Comparison of ENCODE assay signal across 5 cellular contexts in the genomic region with DNA sequence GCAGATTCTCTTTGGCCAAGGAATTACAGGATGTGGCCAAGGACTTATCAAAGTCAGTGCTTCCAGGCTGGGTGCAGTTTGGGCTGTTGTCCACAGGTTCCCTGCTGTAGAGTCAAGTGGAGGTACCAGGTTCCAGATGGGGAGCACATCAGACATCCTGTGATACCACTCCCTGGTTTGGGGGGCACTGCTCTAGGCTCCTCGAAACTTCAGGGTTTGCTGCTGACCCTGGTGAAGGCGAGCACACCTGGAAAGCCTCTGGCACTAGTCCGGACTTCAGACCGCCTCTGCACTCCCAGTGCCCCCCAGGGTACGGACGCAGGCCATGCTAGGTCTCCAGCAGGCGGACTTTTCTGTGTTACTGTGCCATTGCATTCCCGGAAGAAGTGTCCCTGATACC. TPM values are rescaled to one million over a fixed set of nuclear protein-coding genes. Genes with fewer than 3 reads are reported as not detected.
"Had no signal": no experiment of that assay in that cellular context is flagged by ENCODE, and none has a peak within 500 bp of the region (broad histone marks: within the 10 kb centered on the region; RNA-seq: fewer than 3 reads in every experiment).

No MANE protein-coding gene starts in this region.

- ATAC-seq: GM23338 had no signal

- H2AFZ ChIP-seq: GM23338 had no signal

- H3K4me3 ChIP-seq: GM23338 had no signal

- H3K27ac Mint-ChIP-seq: GM23338, H9 had no signal

- H3K4me2 ChIP-seq: GM23338 had no signal

- H3K4me3 Mint-ChIP-seq: GM23338, H9 had no signal

- DNase-seq: H9, HCEC 1CT, IMR-90 had no signal

- H3K9me3 Mint-ChIP-seq: GM23338, H9 had no signal

RNA-seq across cellular contexts. Expression of gene SLC47A1, which starts 10.7 kb away (rescaled TPM):
- total RNA-seq: HT-29, IMR-90 had no signal
- polyA plus RNA-seq: IMR-90 had no signal
